ENCODE assay signal across 21 cellular contexts in genomic region chr7:159084069-159084801, GRCh38.
DNase-seq lines count a peak whose midpoint lies in the region; ATAC-seq, FAIRE-seq and TF ChIP-seq lines count a peak whose summit lies in the region.
"Had no signal": no experiment of that assay in that cellular context is flagged by ENCODE, and none has a peak within 500 bp of the region (broad histone marks: within the 10 kb centered on the region; RNA-seq: fewer than 3 reads in every experiment).

No MANE protein-coding gene starts in this region.

- H2BK5ac ChIP-seq in H9 (ENCODE audit: insufficient read length, low read length): no peak overlapping the region

- no peak overlapping the region for H3K23ac ChIP-seq in H9 (ENCODE audit: insufficient read length, low read depth, low read length)

- H3K79me2 ChIP-seq in H9 (ENCODE audit: insufficient read depth, low read length) (no peaks in the 10 kb centered on the region), HepG2 (ENCODE audit: insufficient read depth, low read length) (no peaks in the 10 kb centered on the region)

- H3K9me3 ChIP-seq in H9 (ENCODE audit: control insufficient read depth, low read depth, low read length) (no peaks in the 10 kb centered on the region), HepG2 (ENCODE audit: low read length) (no peaks in the 10 kb centered on the region), sigmoid colon (no peaks in the 10 kb centered on the region)
- H3K9me3 ChIP-seq: pancreas had no signal

- no peaks in the 10 kb centered on the region for H3K23me2 ChIP-seq in H9 (ENCODE audit: insufficient read length, low read depth, low read length, poor library complexity, severe bottlenecking)

- no peak overlapping the region for H3K27ac ChIP-seq in H9 (ENCODE audit: insufficient read length, low read depth, low read length)
- no peak overlapping the region for H3K27ac ChIP-seq in HepG2 (ENCODE audit: extremely low read length, insufficient read depth, low read length)
- H3K27ac ChIP-seq in sigmoid colon: no peak overlapping the region
- H3K27ac ChIP-seq: KMS-11, pancreas had no signal

- no peak overlapping the region for H3K56ac ChIP-seq in H9 (ENCODE audit: insufficient read length, low read depth, low read length)

- H3K4me2 ChIP-seq in H9 (ENCODE audit: insufficient read depth, insufficient read length, low read length): no peak overlapping the region
- no peak overlapping the region for H3K4me2 ChIP-seq in HepG2 (ENCODE audit: low read depth, low read length)
- H3K4me2 ChIP-seq: KMS-11 had no signal

- no peak overlapping the region for H2BK12ac ChIP-seq in H9 (ENCODE audit: insufficient read length, low read depth, low read length)

- WGBS in H9 (ENCODE audit: extremely low coverage, insufficient read length, low lambda C conversion rate): no CpG with 5 or more reads among the region's 27 CpGs
- 22% methylated on average over 17 of the region's 27 CpGs for WGBS in HepG2 (ENCODE audit: low lambda C conversion rate)
- WGBS in sigmoid colon, 2 donors: 74 to 77% methylated on average over 27 of the region's 27 CpGs

- POLR2A ChIA-PET in HepG2 (lab: Yijun Ruan, JAX): no interaction called here

- TF ChIP-seq EP300 in HepG2 (IDR thresholded peaks at IDR 0.05; ENCODE audit: low read depth in 2 of 2, low read length in 2 of 2) (no peak), HepG2 (CRISPR knock-in tag; IDR thresholded peaks at IDR 0.05; ENCODE audit: borderline replicate concordance) (no peak), sigmoid colon (IDR thresholded peaks at IDR 0.05) (no peak)

- TF ChIP-seq RAD21 in HepG2 (CRISPR knock-in tag; IDR thresholded peaks at IDR 0.05): no peak

- no peaks in the 10 kb centered on the region for H4K20me1 ChIP-seq in H9 (ENCODE audit: control insufficient read depth, insufficient read depth, insufficient read length)
- no peaks in the 10 kb centered on the region for H4K20me1 ChIP-seq in HepG2 (ENCODE audit: insufficient read depth, low read length)

- no peak for ATAC-seq in central memory CD8-positive, alpha-beta T cell (replicated peaks; ENCODE audit: extremely low read depth, poor library complexity, severe bottlenecking)
- ATAC-seq in HepG2 (peak; percentile 95), HG03571 (IDR thresholded peaks at IDR 0.05; ENCODE audit: unreplicated experiment) (no peak)
- ATAC-seq: esophagus mucosa; GM12878; naive thymus-derived CD8-positive, alpha-beta T cell; pancreas had no signal

- no peak overlapping the region for H3K14ac ChIP-seq in H9 (ENCODE audit: insufficient read depth, low read length)

- no peak overlapping the region for H2BK20ac ChIP-seq in H9 (ENCODE audit: low read depth, low read length, poor library complexity, severe bottlenecking)

- H2BK120ac ChIP-seq in H9 (ENCODE audit: low read depth, low read length, poor library complexity, severe bottlenecking): no peak overlapping the region

- CTCF ChIA-PET in HepG2 (lab: Yijun Ruan, JAX; ENCODE audit: low intra/inter-chr PET ratio, low total read pairs): no interaction called here

- no peak overlapping the region for H3K18ac ChIP-seq in H9 (ENCODE audit: insufficient read length, low read depth, low read length)

- H3K4me3 ChIP-seq in HepG2 (replicated peaks in 1 of 3; ENCODE audit: insufficient read depth in 1 of 3, low read depth in 2 of 3, low read length in 3 of 3) (no peak overlapping the region), sigmoid colon (no peak overlapping the region)
- H3K4me3 ChIP-seq: GM12878, pancreas had no signal

- no TSS peak for BruUV-seq in HepG2 (replicated peaks; lab: Mats Ljungman, UMichigan)

- H3K27ac Mint-ChIP-seq in H9: peak overlapping the region in 2 of 3 experiments; percentile 42 to 55; a peak in 2 of 7 replicates
- H3K27ac Mint-ChIP-seq in central memory CD8-positive, alpha-beta T cell (ENCODE audit: low read depth): peak overlapping the region; percentile 67
- H3K27ac Mint-ChIP-seq: activated B cell treated with CpG ODN at 0.5 μM for 24 hours; naive thymus-derived CD8-positive, alpha-beta T cell had no signal

- in situ Hi-C loops in HepG2 (cut with HindIII; ENCODE audit: extremely low pct_ligation_motif_present, low pct_unique_long_range_greater_than_20kb): no loop called here

- H3K4me3 Mint-ChIP-seq in H9: no peak overlapping the region
- no peak overlapping the region for H3K4me3 Mint-ChIP-seq in central memory CD8-positive, alpha-beta T cell
- H3K4me3 Mint-ChIP-seq: activated B cell treated with CpG ODN at 0.5 μM for 24 hours; CD8-positive, alpha-beta memory T cell had no signal

- TF ChIP-seq POLR2A in HepG2 (IDR thresholded peaks at IDR 0.05; ENCODE audit: insufficient read depth in 1 of 2, low read depth in 2 of 2, low read length in 2 of 2) (no peak), sigmoid colon (IDR thresholded peaks at IDR 0.05) (no peak)

- H3K9ac ChIP-seq in H9 (ENCODE audit: extremely low read depth, insufficient read length, low read length) (no peak overlapping the region), HepG2 (ENCODE audit: insufficient read depth, low read depth, low read length) (no peak overlapping the region)
- H3K9ac ChIP-seq: KMS-11 had no signal

- TF ChIP-seq CTCF in H9 (conservative IDR thresholded peaks at IDR 0.05): no peak
- no peak for TF ChIP-seq CTCF in HepG2 (CRISPR knock-in tag; IDR thresholded peaks at IDR 0.05)
- TF ChIP-seq CTCF in sigmoid colon (IDR thresholded peaks at IDR 0.05): no peak

- no peak overlapping the region for H2AK5ac ChIP-seq in H9 (ENCODE audit: insufficient read length, low read length)

- no peaks in the 10 kb centered on the region; a peak in 1 of 4 replicates for H3K4me1 Mint-ChIP-seq in H9
- peaks cover 6% of the 10 kb centered on the region for H3K4me1 Mint-ChIP-seq in central memory CD8-positive, alpha-beta T cell
- H3K4me1 Mint-ChIP-seq: activated B cell treated with CpG ODN at 0.5 μM for 24 hours had no signal

- no peaks in the 10 kb centered on the region; a peak in 1 of 5 replicates for H3K9me3 Mint-ChIP-seq in H9
- H3K9me3 Mint-ChIP-seq in central memory CD8-positive, alpha-beta T cell: no peaks in the 10 kb centered on the region
- H3K9me3 Mint-ChIP-seq: activated B cell treated with CpG ODN at 0.5 μM for 24 hours; naive thymus-derived CD8-positive, alpha-beta T cell had no signal

- peaks cover 3% of the 10 kb centered on the region; the same call in 1 of the 2 replicates for H3K27me3 Mint-ChIP-seq in H9 (ENCODE audit: low read depth)
- H3K27me3 Mint-ChIP-seq in central memory CD8-positive, alpha-beta T cell: peaks cover 13% of the 10 kb centered on the region
- H3K27me3 Mint-ChIP-seq: activated B cell treated with CpG ODN at 0.5 μM for 24 hours had no signal

- H3K27me3 ChIP-seq in H9 (ENCODE audit: insufficient read depth, low read length) (no peaks in the 10 kb centered on the region), HepG2 (ENCODE audit: control insufficient read depth in 1 of 2, insufficient read depth in 2 of 2, low read length in 2 of 2) (peaks cover 4 to 22% of the 10 kb centered on the region in 2 experiments; a peak in 3 of 5 replicates), sigmoid colon (no peaks in the 10 kb centered on the region)
- H3K27me3 ChIP-seq: pancreas had no signal

- no peak overlapping the region for H4K8ac ChIP-seq in H9 (replicated peaks; ENCODE audit: insufficient read length, low read depth, low read length)

- H3K4me1 ChIP-seq in H9 (ENCODE audit: insufficient read depth, low read length) (no peaks in the 10 kb centered on the region), HepG2 (ENCODE audit: insufficient read depth, low read length) (peaks cover 10% of the 10 kb centered on the region), sigmoid colon (no peaks in the 10 kb centered on the region)
- H3K4me1 ChIP-seq: pancreas had no signal

- intact Hi-C loops in HepG2 (cut with micrococcal nuclease; ENCODE audit: unreplicated experiment): no loop called here
- intact Hi-C loops in sigmoid colon (cut with DNase I): no loop called here

- no peak overlapping the region for H3T11ph ChIP-seq in H9 (ENCODE audit: low read length)

- H4K91ac ChIP-seq in H9 (ENCODE audit: insufficient read length, low read depth, low read length): no peak overlapping the region

- H3K36me3 ChIP-seq in HepG2 (replicated peaks in 1 of 2; ENCODE audit: control insufficient read depth in 1 of 2, insufficient read depth in 2 of 2, low read length in 2 of 2) (no peaks in the 10 kb centered on the region), sigmoid colon (no peaks in the 10 kb centered on the region)
- H3K36me3 ChIP-seq: pancreas had no signal

- H3K79me1 ChIP-seq in H9 (ENCODE audit: insufficient read depth, low read depth, low read length, poor library complexity, severe bottlenecking): no peaks in the 10 kb centered on the region

- FAIRE-seq in HepG2 (lab: Jason Lieb, UNC): no peak
- FAIRE-seq: frontal cortex, GM12878, kidney, pancreas had no signal

- no peak overlapping the region for H3K4ac ChIP-seq in H9 (ENCODE audit: low read depth, low read length)

- H2AFZ ChIP-seq in H9 (ENCODE audit: low read length): no peak overlapping the region
- H2AFZ ChIP-seq in HepG2 (ENCODE audit: low read length): no peak overlapping the region

- H2BK15ac ChIP-seq in H9 (ENCODE audit: low read depth, low read length): no peak overlapping the region

- no peaks in the 10 kb centered on the region; a peak in 1 of 7 replicates for H3K36me3 Mint-ChIP-seq in H9 (ENCODE audit: insufficient read depth in 1 of 3, low read depth in 3 of 3)
- no peaks in the 10 kb centered on the region for H3K36me3 Mint-ChIP-seq in central memory CD8-positive, alpha-beta T cell (ENCODE audit: insufficient read depth)
- H3K36me3 Mint-ChIP-seq: CD8-positive, alpha-beta memory T cell; naive thymus-derived CD8-positive, alpha-beta T cell had no signal

- no peak overlapping the region for H4K5ac ChIP-seq in H9 (ENCODE audit: insufficient read length, low read depth, low read length)

- DNase-seq in H9 (peak; percentile 24), HepG2 (ENCODE audit: low spot score) (no peak), sigmoid colon (peak; percentile 56), NOMO-1 treated with DMSO at 0.1 percent for 48 hours (lab: John Stamatoyannopoulos, UW; ENCODE audit: unreplicated experiment) (no peak), iPS-NIHi11 (ENCODE audit: low spot score) (no peak)
- no peak for DNase-seq in central memory CD8-positive, alpha-beta T cell (ENCODE audit: low spot score in 2 of 2)
- DNase-seq: activated B cell treated with CpG ODN at 0.5 μM for 24 hours; CD8-positive, alpha-beta memory T cell; effector memory CD4-positive, alpha-beta T cell; mesenchymal stem cell; MV-4-11; naive thymus-derived CD8-positive, alpha-beta T cell; NCI-H2171 treated with DMSO at 0.1 percent for 48 hours; NCI-H526 had no signal

TF ChIP-seq in HepG2, 621 proteins besides CTCF, POLR2A, EP300 and RAD21 (continues in another document):
- TF ChIP-seq ZBTB37 (CRISPR knock-in tag; IDR thresholded peaks at IDR 0.05): no peak

Comparison
In these comparisons a context has a peak if more than half of its experiments do, and no peak if none do; other contexts are left out.
1. DNase-seq: peak in H9 (single experiment) and sigmoid colon (single experiment); none in central memory CD8-positive, alpha-beta T cell (0 of 2), HepG2 (single experiment), NOMO-1 treated with DMSO at 0.1 percent for 48 hours (single experiment) and iPS-NIHi11 (single experiment).